Comparison of ENCODE assay signal across 17 cellular contexts in the genomic region with DNA sequence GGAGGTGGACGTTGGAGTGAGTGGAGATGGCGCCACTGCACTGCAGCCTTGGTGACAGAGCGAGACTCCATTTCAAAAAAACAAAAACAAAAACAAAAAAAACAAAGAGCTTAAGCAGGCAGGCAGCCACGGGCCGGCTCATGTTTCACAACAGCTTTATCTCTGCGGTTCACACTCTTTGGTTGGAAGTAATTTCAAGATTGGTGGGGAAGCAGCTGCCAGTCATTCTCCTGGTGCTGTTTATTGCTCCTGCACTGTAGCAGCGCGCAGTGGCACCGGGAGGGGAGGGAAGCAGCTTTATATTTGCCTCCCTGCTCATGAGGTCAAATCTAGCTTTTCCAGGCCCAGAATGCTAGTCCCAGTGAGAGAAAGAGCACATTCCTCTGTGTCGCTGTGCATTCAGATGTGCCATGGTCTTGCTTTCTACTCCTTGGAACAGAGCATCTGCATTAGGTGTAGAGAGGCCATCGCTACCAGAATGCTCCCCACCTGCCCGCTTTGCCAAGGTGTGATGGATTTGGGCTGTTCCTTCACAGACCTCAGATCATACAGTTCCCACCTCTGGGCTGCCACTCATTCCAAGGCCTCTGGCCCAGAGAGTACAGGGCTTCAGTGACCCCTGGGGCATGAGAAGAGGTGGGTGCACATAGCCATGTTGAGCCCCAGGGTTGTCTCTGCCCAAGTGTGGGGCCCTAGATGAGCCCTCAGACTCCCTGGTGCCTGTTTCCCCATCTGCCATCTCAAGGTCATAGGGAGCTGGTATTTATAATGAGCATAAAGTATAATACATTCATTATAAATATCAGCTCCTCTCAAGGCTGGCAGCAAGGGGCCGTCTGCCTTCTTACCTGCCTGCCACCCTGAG.
DNase-seq lines count a peak whose midpoint lies in the region; ATAC-seq, FAIRE-seq and TF ChIP-seq lines count a peak whose summit lies in the region.
"Had no signal": no experiment of that assay in that cellular context is flagged by ENCODE, and none has a peak within 500 bp of the region (broad histone marks: within the 10 kb centered on the region; RNA-seq: fewer than 3 reads in every experiment).

No MANE protein-coding gene starts in this region.

- no peak overlapping the region for H2AFZ ChIP-seq in K562 (ENCODE audit: low read depth, low read length)

- 3% methylated on average over 13 of the region's 13 CpGs for WGBS in K562 (ENCODE audit: insufficient coverage, low coverage, missing lambda C conversion rate)

- TF ChIP-seq RAD21 in K562 (CRISPR knock-in tag; conservative IDR thresholded peaks at IDR 0.05 in 1 of 2, IDR thresholded peaks at IDR 0.05 in 1 of 2) = no peak

- H3K27me3 ChIP-seq in K562 (ENCODE audit: control insufficient read depth in 2 of 2, insufficient read depth in 2 of 2, low read length in 2 of 2) = peaks cover 9 to 28% of the 10 kb centered on the region in 2 experiments; a peak in 3 of 5 replicates
- H3K27me3 ChIP-seq: BE2C had no signal

- TF ChIP-seq EP300 in K562 (IDR thresholded peaks at IDR 0.05; ENCODE audit: low read length) = no peak

- DNase-seq in NCI-H2107 treated with DMSO at 0.1 percent for 48 hours (lab: John Stamatoyannopoulos, UW; ENCODE audit: unreplicated experiment) (peak; percentile 10), K562 (ENCODE audit: extremely low read depth in 1 of 4, low spot score in 3 of 4) (no peak), osteocyte (ENCODE audit: extremely low spot score, unreplicated experiment) (peak; percentile 64), GDM1 (lab: John Stamatoyannopoulos, UW) (no peak), activated gamma-delta T cell treated with Interleukin-2 at 50 U/mL for 16 hours (no peak)
- DNase-seq: BE2C; CD4-positive, alpha-beta memory T cell; DMS153; DMS79 treated with DMSO at 0.1 percent for 48 hours; GF-D8; HCEC 1CT; HFFc6; KBM-7 had no signal

- H3K9me3 Mint-ChIP-seq in osteocyte (ENCODE audit: unreplicated experiment) = peaks cover 10% of the 10 kb centered on the region
- H3K9me3 Mint-ChIP-seq: CD4-positive, alpha-beta memory T cell had no signal

- H3K9me1 ChIP-seq in K562 (ENCODE audit: control insufficient read depth, insufficient read depth, low read length) = no peaks in the 10 kb centered on the region

- CTCF ChIA-PET in K562 (lab: Yijun Ruan, JAX; ENCODE audit: low intra/inter-chr PET ratio) = no interaction called here

- no peak overlapping the region for H3K4me3 ChIP-seq in K562
- H3K4me3 ChIP-seq: A549 had no signal

- ATAC-seq in HG03432 (IDR thresholded peaks at IDR 0.05; ENCODE audit: unreplicated experiment) (peak; percentile 8), K562 (peak; percentile 48; the same call in 2 of the 3 replicates), GM18517 (IDR thresholded peaks at IDR 0.05; ENCODE audit: unreplicated experiment) (no peak)
- ATAC-seq: A549 had no signal

- no peak for TF ChIP-seq CTCF in K562 (IDR thresholded peaks at IDR 0.05 in 2 of 3, conservative IDR thresholded peaks at IDR 0.05 in 1 of 3; ENCODE audit: insufficient read depth in 2 of 3, low read depth in 1 of 3, low read length in 3 of 3)
- TF ChIP-seq CTCF in osteocyte (IDR thresholded peaks at IDR 0.05) = no peak

- H3K27me3 Mint-ChIP-seq in osteocyte (ENCODE audit: unreplicated experiment) = no peaks in the 10 kb centered on the region
- H3K27me3 Mint-ChIP-seq: CD4-positive, alpha-beta memory T cell had no signal

- no peaks in the 10 kb centered on the region for H3K36me3 ChIP-seq in K562 (ENCODE audit: control insufficient read depth, insufficient read depth, low read length)
- H3K36me3 ChIP-seq: BE2C had no signal

- no peak for TF ChIP-seq POLR2A in K562 (conservative IDR thresholded peaks at IDR 0.05)

- no peaks in the 10 kb centered on the region for H3K4me1 Mint-ChIP-seq in osteocyte (ENCODE audit: unreplicated experiment)
- H3K4me1 Mint-ChIP-seq: CD4-positive, alpha-beta memory T cell had no signal

- intact Hi-C loops in K562 (cut with micrococcal nuclease) = no loop called here

- no peaks in the 10 kb centered on the region for H3K36me3 Mint-ChIP-seq in osteocyte (ENCODE audit: unreplicated experiment)
- H3K36me3 Mint-ChIP-seq: CD4-positive, alpha-beta memory T cell had no signal

- H3K27ac Mint-ChIP-seq in osteocyte (ENCODE audit: unreplicated experiment) = no peak overlapping the region
- H3K27ac Mint-ChIP-seq: CD4-positive, alpha-beta memory T cell; HFFc6 had no signal

- no peak overlapping the region for H3K27ac ChIP-seq in K562 (ENCODE audit: extremely low read depth, low read depth, low read length)
- H3K27ac ChIP-seq: A549, C4-2B had no signal

- no peaks in the 10 kb centered on the region for H3K9me3 ChIP-seq in K562 (replicated peaks; ENCODE audit: control insufficient read depth, insufficient read depth, low read depth, low read length)
- H3K9me3 ChIP-seq: A549, BE2C had no signal

- no peaks in the 10 kb centered on the region for H3K79me2 ChIP-seq in K562 (ENCODE audit: control insufficient read depth, insufficient read depth, low read length)

- H3K4me3 Mint-ChIP-seq in osteocyte (ENCODE audit: unreplicated experiment) = no peak overlapping the region
- H3K4me3 Mint-ChIP-seq: CD4-positive, alpha-beta memory T cell; HFFc6 had no signal

- POLR2A ChIA-PET in K562 (lab: Yijun Ruan, JAX) = interaction anchor here (0.6 kb wide), 2 partner anchors 86 to 400 kb away, joined by 3 to 5 read pairs; no protein-coding TSS in a partner anchor

- FAIRE-seq in K562 (lab: Jason Lieb, UNC) = no peak
- FAIRE-seq: A549 had no signal

- in situ Hi-C loops in K562 (cut with MboI) = no loop called here

- H3K9ac ChIP-seq in K562 (ENCODE audit: insufficient read depth in 1 of 2, low read depth in 2 of 2, low read length in 2 of 2) = no peak overlapping the region

- no peaks in the 10 kb centered on the region for H3K4me1 ChIP-seq in K562 (replicated peaks in 1 of 2; ENCODE audit: control insufficient read depth in 2 of 2, insufficient read depth in 2 of 2, low read length in 2 of 2)
- H3K4me1 ChIP-seq: A549, BE2C had no signal

- no peak overlapping the region for H3K4me2 ChIP-seq in K562 (ENCODE audit: insufficient read depth, low read length)
- H3K4me2 ChIP-seq: A549 had no signal

- no TSS peak for BruUV-seq in K562 (replicated peaks; lab: Mats Ljungman, UMichigan)

- no peaks in the 10 kb centered on the region; the same call in 1 of the 2 replicates for H4K20me1 ChIP-seq in K562 (replicated peaks; ENCODE audit: control insufficient read depth, insufficient read depth, low read length)

TF ChIP-seq in K562, 482 proteins besides CTCF, POLR2A, EP300 and RAD21:
- TF ChIP-seq, protein P1, sequence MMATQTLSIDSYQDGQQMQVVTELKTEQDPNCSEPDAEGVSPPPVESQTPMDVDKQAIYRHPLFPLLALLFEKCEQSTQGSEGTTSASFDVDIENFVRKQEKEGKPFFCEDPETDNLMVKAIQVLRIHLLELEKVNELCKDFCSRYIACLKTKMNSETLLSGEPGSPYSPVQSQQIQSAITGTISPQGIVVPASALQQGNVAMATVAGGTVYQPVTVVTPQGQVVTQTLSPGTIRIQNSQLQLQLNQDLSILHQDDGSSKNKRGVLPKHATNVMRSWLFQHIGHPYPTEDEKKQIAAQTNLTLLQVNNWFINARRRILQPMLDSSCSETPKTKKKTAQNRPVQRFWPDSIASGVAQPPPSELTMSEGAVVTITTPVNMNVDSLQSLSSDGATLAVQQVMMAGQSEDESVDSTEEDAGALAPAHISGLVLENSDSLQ (IDR thresholded peaks at IDR 0.05) = peak; percentile 50; the same call in 1 of the 2 replicates
- no peak for TF ChIP-seq SAP30 (IDR thresholded peaks at IDR 0.05; ENCODE audit: borderline replicate concordance, insufficient read depth, low read depth, low read length, poor library complexity, severe bottlenecking)

Comparison
In these comparisons a context has a peak if more than half of its experiments do, and no peak if none do; other contexts are left out.
1. DNase-seq: peak in NCI-H2107 treated with DMSO at 0.1 percent for 48 hours (single experiment) and osteocyte (single experiment); none in K562 (0 of 4), GDM1 (single experiment) and activated gamma-delta T cell treated with Interleukin-2 at 50 U/mL for 16 hours (single experiment).